In the genomic region with DNA sequence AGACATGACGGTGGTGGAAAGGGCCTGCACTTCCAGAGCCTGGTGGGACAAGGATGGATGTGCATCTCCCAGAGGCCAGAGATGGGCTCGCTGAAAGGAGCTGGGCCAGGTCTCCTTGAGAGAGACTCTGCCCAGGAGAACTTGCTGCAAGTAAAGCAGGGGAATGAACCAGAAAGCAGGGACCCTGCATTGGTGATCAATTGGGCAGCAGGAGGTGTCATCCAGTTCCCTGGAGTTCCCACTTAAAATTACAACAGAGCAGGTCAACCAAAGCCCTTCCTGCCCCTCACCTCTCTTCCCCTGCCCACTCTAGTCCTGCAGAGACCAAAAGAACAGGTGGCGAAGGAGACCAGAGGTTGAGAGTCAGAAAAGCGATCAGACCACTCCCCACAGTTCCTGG, we compare ENCODE assay signal across 11 cellular contexts.
DNase-seq lines count a peak whose midpoint lies in the region; ATAC-seq and TF ChIP-seq lines count a peak whose summit lies in the region.
"Had no signal": no experiment of that assay in that cellular context is flagged by ENCODE, and none has a peak within 500 bp of the region (broad histone marks: within the 10 kb centered on the region; RNA-seq: fewer than 3 reads in every experiment).

No MANE protein-coding gene starts in this region.

- H3K36me3 ChIP-seq in gastrocnemius medialis, result no peaks in the 10 kb centered on the region
- H3K36me3 ChIP-seq: ovary, SJSA1 had no signal

- H3K4me1 Mint-ChIP-seq in activated CD4-positive, alpha-beta T cell treated with anti-CD3 and anti-CD28 coated beads, Interleukin-2, amount 10 ng/mL, durations not matched to agents 7 days and 5 days, result peaks cover 35% of the 10 kb centered on the region
- H3K4me1 Mint-ChIP-seq in activated CD4-positive, alpha-beta memory T cell treated with anti-CD3 and anti-CD28 coated beads for 36 hours (ENCODE audit: low read depth), result peaks cover 27% of the 10 kb centered on the region
- peaks cover 11 to 12% of the 10 kb centered on the region in 2 donors for H3K4me1 Mint-ChIP-seq in effector memory CD8-positive, alpha-beta T cell (ENCODE audit: low read depth in 2 of 2)

- CTCF ChIA-PET in activated CD4-positive, alpha-beta T cell treated with anti-CD3 and anti-CD28 coated beads, Interleukin-2, amount 10 ng/mL, durations not matched to agents 7 days and 5 days (lab: Charles Lee), result interaction anchor here (1.1 to 4.4 kb wide), 7 partner anchors 15 to 157 kb away, joined by 3 to 23 read pairs (median 3); no protein-coding TSS in a partner anchor
- CTCF ChIA-PET in activated CD4-positive, alpha-beta memory T cell treated with anti-CD3 and anti-CD28 coated beads for 36 hours (lab: Charles Lee), result interaction anchor here (0.7 to 1.7 kb wide), 5 partner anchors 13 to 71 kb away, joined by 3 to 7 read pairs (median 5); no protein-coding TSS in a partner anchor

- H3K9me3 Mint-ChIP-seq in activated CD4-positive, alpha-beta T cell treated with anti-CD3 and anti-CD28 coated beads, Interleukin-2, amount 10 ng/mL, durations not matched to agents 7 days and 5 days, result peaks cover 9% of the 10 kb centered on the region
- no peaks in the 10 kb centered on the region for H3K9me3 Mint-ChIP-seq in activated CD4-positive, alpha-beta memory T cell treated with anti-CD3 and anti-CD28 coated beads for 36 hours
- no peaks in the 10 kb centered on the region for H3K9me3 Mint-ChIP-seq in effector memory CD8-positive, alpha-beta T cell

- POLR2A ChIA-PET in activated CD4-positive, alpha-beta T cell treated with anti-CD3 and anti-CD28 coated beads, Interleukin-2, amount 10 ng/mL, durations not matched to agents 7 days and 5 days (lab: Charles Lee), result no interaction called here
- POLR2A ChIA-PET in activated CD4-positive, alpha-beta memory T cell treated with anti-CD3 and anti-CD28 coated beads for 36 hours (lab: Charles Lee), result interaction anchor here (1.4 to 5.8 kb wide), 3 partner anchors 16 to 71 kb away, joined by 3 to 78 read pairs (median 5); no protein-coding TSS in a partner anchor

- H3K27me3 ChIP-seq in gastrocnemius medialis, result no peaks in the 10 kb centered on the region
- H3K27me3 ChIP-seq: ovary, SJSA1 had no signal

- TF ChIP-seq POLR2A in gastrocnemius medialis (IDR thresholded peaks at IDR 0.05), result no peak

- peak overlapping the region; percentile 95 for H3K27ac Mint-ChIP-seq in activated CD4-positive, alpha-beta T cell treated with anti-CD3 and anti-CD28 coated beads, Interleukin-2, amount 10 ng/mL, durations not matched to agents 7 days and 5 days
- peak overlapping the region; percentile 98 for H3K27ac Mint-ChIP-seq in activated CD4-positive, alpha-beta memory T cell treated with anti-CD3 and anti-CD28 coated beads for 36 hours
- peak overlapping the region; percentile 85 to 93 for H3K27ac Mint-ChIP-seq in effector memory CD8-positive, alpha-beta T cell

- no peak overlapping the region for H3K27ac ChIP-seq in gastrocnemius medialis
- H3K27ac ChIP-seq: ovary, SJSA1 had no signal

- H3K4me3 ChIP-seq in gastrocnemius medialis, result no peak overlapping the region
- H3K4me3 ChIP-seq: ovary, SJSA1 had no signal

- peaks cover 19% of the 10 kb centered on the region for H3K36me3 Mint-ChIP-seq in activated CD4-positive, alpha-beta T cell treated with anti-CD3 and anti-CD28 coated beads, Interleukin-2, amount 10 ng/mL, durations not matched to agents 7 days and 5 days (ENCODE audit: low read depth)
- no peaks in the 10 kb centered on the region for H3K36me3 Mint-ChIP-seq in activated CD4-positive, alpha-beta memory T cell treated with anti-CD3 and anti-CD28 coated beads for 36 hours
- H3K36me3 Mint-ChIP-seq in effector memory CD8-positive, alpha-beta T cell (ENCODE audit: insufficient read depth), result peaks cover 3% of the 10 kb centered on the region

- no peak for TF ChIP-seq CTCF in gastrocnemius medialis (IDR thresholded peaks at IDR 0.05 in 4 of 5, conservative IDR thresholded peaks at IDR 0.05 in 1 of 5)

- no peaks in the 10 kb centered on the region for H3K9me3 ChIP-seq in gastrocnemius medialis
- H3K9me3 ChIP-seq: ovary, SJSA1 had no signal

- DNase-seq in activated CD4-positive, alpha-beta T cell treated with anti-CD3 and anti-CD28 coated beads, Interleukin-2, amount 10 ng/mL, durations not matched to agents 7 days and 5 days, result no peak
- no peak for DNase-seq in activated CD4-positive, alpha-beta T cell treated with anti-CD3 and anti-CD28 coated beads for 4 hours
- DNase-seq in activated CD4-positive, alpha-beta memory T cell treated with anti-CD3 and anti-CD28 coated beads for 36 hours, result no peak
- DNase-seq in effector memory CD8-positive, alpha-beta T cell, result no peak
- DNase-seq in stimulated activated naive CD8-positive, alpha-beta T cell treated with anti-CD3 and anti-CD28 coated beads, Interleukin-15, Interleukin-2, amounts not matched to agents 100 U/mL and 50 U/mL, for 24 hours, result peak; percentile 5
- DNase-seq in AG20443 (ENCODE audit: low spot score) (no peak), gastrocnemius medialis (no peak)
- DNase-seq: NCI-H1694, ovary had no signal

- H3K27me3 Mint-ChIP-seq in activated CD4-positive, alpha-beta T cell treated with anti-CD3 and anti-CD28 coated beads, Interleukin-2, amount 10 ng/mL, durations not matched to agents 7 days and 5 days, result no peaks in the 10 kb centered on the region
- H3K27me3 Mint-ChIP-seq in activated CD4-positive, alpha-beta memory T cell treated with anti-CD3 and anti-CD28 coated beads for 36 hours, result no peaks in the 10 kb centered on the region
- no peaks in the 10 kb centered on the region for H3K27me3 Mint-ChIP-seq in effector memory CD8-positive, alpha-beta T cell

- H3K4me1 ChIP-seq in gastrocnemius medialis, result peaks cover 0 to 4% of the 10 kb centered on the region in 2 donors

- no peak for ATAC-seq in effector memory CD8-positive, alpha-beta T cell (replicated peaks)
- ATAC-seq in stimulated activated naive CD8-positive, alpha-beta T cell treated with anti-CD3 and anti-CD28 coated beads, Interleukin-15, Interleukin-2, amounts not matched to agents 100 U/mL and 50 U/mL, for 24 hours, result no peak
- ATAC-seq in GM19023 (IDR thresholded peaks at IDR 0.05; ENCODE audit: unreplicated experiment) (no peak), gastrocnemius medialis (no peak)

- H3K4me3 Mint-ChIP-seq in activated CD4-positive, alpha-beta T cell treated with anti-CD3 and anti-CD28 coated beads, Interleukin-2, amount 10 ng/mL, durations not matched to agents 7 days and 5 days, result no peak overlapping the region
- H3K4me3 Mint-ChIP-seq in activated CD4-positive, alpha-beta memory T cell treated with anti-CD3 and anti-CD28 coated beads for 36 hours, result peak overlapping the region; percentile 26
- peak overlapping the region; percentile 46 to 61 for H3K4me3 Mint-ChIP-seq in effector memory CD8-positive, alpha-beta T cell

- in situ Hi-C loops in gastrocnemius medialis (cut with MboI; ENCODE audit: low sequenced_read_pairs in 4 of 4), result no loop called here

- intact Hi-C loops in activated CD4-positive, alpha-beta memory T cell treated with anti-CD3 and anti-CD28 coated beads for 36 hours (cut with micrococcal nuclease), result loop anchor here (5.0 kb wide), 1 partner anchor 154 kb away; no protein-coding TSS in a partner anchor
- intact Hi-C loops in gastrocnemius medialis (cut with DNase I; ENCODE audit: low total_unique reads), result no loop called here
